9 cellular contexts compared by ENCODE assay signal in the genomic region with DNA sequence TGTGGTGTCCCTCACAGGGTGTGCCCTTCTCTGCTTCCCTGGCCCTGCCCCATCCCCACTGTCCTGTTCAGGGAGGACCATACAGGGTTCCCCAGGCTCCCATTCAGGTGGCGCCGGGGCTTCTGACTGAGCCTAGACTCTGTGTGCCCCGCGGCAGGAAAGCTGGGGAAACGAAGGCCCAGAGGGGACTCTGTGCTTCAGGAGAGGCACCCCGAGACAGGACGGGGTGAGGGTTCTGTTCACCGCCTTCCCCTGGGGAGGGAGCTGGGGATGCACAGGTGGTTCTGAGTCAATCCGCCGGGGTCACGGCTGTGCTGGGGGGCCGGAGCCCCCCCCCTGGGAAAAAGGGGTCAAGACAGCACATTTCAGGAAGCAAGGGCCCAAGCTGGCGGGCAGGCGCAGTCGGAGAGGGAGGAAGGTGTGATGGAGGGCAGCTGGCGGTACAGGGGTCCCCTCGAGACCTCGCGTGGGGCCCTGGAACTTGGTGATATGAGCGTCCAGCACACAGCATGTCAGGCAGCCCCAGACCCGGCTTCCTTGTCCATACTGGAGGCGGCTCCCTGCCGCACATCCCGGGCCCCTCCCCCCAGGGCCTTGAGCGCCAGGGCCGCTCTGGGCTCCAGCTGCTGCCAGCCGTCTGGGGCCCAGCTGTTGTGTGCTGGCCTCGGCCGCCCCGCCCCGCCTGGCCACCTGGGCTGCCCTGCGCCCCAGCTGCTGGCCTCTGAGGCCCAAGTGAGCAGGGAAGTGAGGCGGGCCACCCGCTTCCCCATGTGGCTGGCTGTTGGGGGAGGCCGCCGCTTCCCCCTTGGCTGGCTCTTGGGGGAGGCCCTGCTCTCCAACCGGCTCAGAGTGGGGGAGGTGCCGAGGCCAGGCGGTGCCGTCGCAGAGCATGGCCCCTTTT. TPM values are rescaled to one million over a fixed set of nuclear protein-coding genes. Genes with fewer than 3 reads are reported as not detected.
DNase-seq lines count a peak whose midpoint lies in the region; ATAC-seq, FAIRE-seq and TF ChIP-seq lines count a peak whose summit lies in the region.
"Had no signal": no experiment of that assay in that cellular context is flagged by ENCODE, and none has a peak within 500 bp of the region (broad histone marks: within the 10 kb centered on the region; RNA-seq: fewer than 3 reads in every experiment).

No MANE protein-coding gene starts in this region.

- no peaks in the 10 kb centered on the region for H3K4me1 ChIP-seq in endodermal cell (ENCODE audit: control insufficient read depth, insufficient read depth, low read length)

- no peak for TF ChIP-seq CTCF in endodermal cell (conservative IDR thresholded peaks at IDR 0.05)
- no peak for TF ChIP-seq CTCF in nephron progenitor cell (IDR thresholded peaks at IDR 0.05)

- H3K4me3 Mint-ChIP-seq in endodermal cell, result no peak overlapping the region
- H3K4me3 Mint-ChIP-seq in nephron progenitor cell, result no peak overlapping the region

- H3K9me3 ChIP-seq in endodermal cell (ENCODE audit: control insufficient read depth, low read length), result no peaks in the 10 kb centered on the region

- H3K4me1 Mint-ChIP-seq in endodermal cell (peaks cover 25% of the 10 kb centered on the region), nephron progenitor cell (peaks cover 50% of the 10 kb centered on the region)

- H3K27me3 Mint-ChIP-seq in endodermal cell (ENCODE audit: insufficient read depth) (peaks cover 37% of the 10 kb centered on the region), nephron progenitor cell (ENCODE audit: low read depth, poor library complexity) (peaks cover 33% of the 10 kb centered on the region)

- no peak overlapping the region for H3K27ac Mint-ChIP-seq in endodermal cell
- H3K27ac Mint-ChIP-seq in nephron progenitor cell, result no peak overlapping the region

- H3K36me3 Mint-ChIP-seq in endodermal cell (ENCODE audit: low read depth) (no peaks in the 10 kb centered on the region), nephron progenitor cell (ENCODE audit: low read depth) (no peaks in the 10 kb centered on the region)

- peak; percentile 98 for DNase-seq in DMS 273 (lab: John Stamatoyannopoulos, UW; ENCODE audit: unreplicated experiment)
- DNase-seq in NCI-H2227 (lab: John Stamatoyannopoulos, UW; ENCODE audit: unreplicated experiment), result peak; percentile 84
- peak; percentile 83 for DNase-seq in endodermal cell
- DNase-seq in nephron progenitor cell, result peak; percentile 69
- DNase-seq in GM19239 (ENCODE audit: insufficient read length, low spot score), result no peak
- no peak for DNase-seq in activated gamma-delta T cell treated with Interleukin-2 at 50 U/mL for 16 hours
- DNase-seq in stimulated activated CD8-positive, alpha-beta memory T cell treated with anti-CD3 and anti-CD28 coated beads, Interleukin-4, amount 100 ng/mL, for 48 hours, result no peak

- no peak for FAIRE-seq in GM19239 (lab: Jason Lieb, UNC)

- no peak overlapping the region for H3K9ac ChIP-seq in endodermal cell (ENCODE audit: extremely low read depth, low read length, poor library complexity, severe bottlenecking)

- H3K36me3 ChIP-seq in endodermal cell (ENCODE audit: control insufficient read depth, insufficient read depth, low read length), result no peaks in the 10 kb centered on the region

- no peak overlapping the region for H3K27ac ChIP-seq in endodermal cell (ENCODE audit: low read depth, low read length)

- H3K4me3 ChIP-seq in endodermal cell (ENCODE audit: low read length), result no peak overlapping the region

- peaks cover 21% of the 10 kb centered on the region for H3K27me3 ChIP-seq in endodermal cell (ENCODE audit: control insufficient read depth, insufficient read depth, low read length, poor library complexity, severe bottlenecking)

- ATAC-seq in GM21737 (IDR thresholded peaks at IDR 0.05; ENCODE audit: unreplicated experiment), result no peak

- no peaks in the 10 kb centered on the region for H3K9me3 Mint-ChIP-seq in endodermal cell
- peaks cover 2% of the 10 kb centered on the region for H3K9me3 Mint-ChIP-seq in nephron progenitor cell

- 77 to 83% methylated on average over 12 to 41 of the region's 41 CpGs for WGBS in endodermal cell (ENCODE audit: insufficient coverage in 1 of 2, insufficient read length in 1 of 2), 2 experiments

RNA-seq across cellular contexts. Expression of a gene that starts 5.6 kb away (rescaled TPM):
- 10 to 100 TPM; 12.5 to 26.3 TPM for total RNA-seq in endodermal cell
- 6.2 TPM for polyA plus RNA-seq in endodermal cell (2013, experiment 1 of 2)
- polyA plus RNA-seq in endodermal cell (2013, experiment 2 of 2), result 5.0 TPM
- total RNA-seq: mesenteric fat pad had no signal

RNA-seq across cellular contexts. Expression of a gene that starts 10.8 kb away (rescaled TPM):
- total RNA-seq in endodermal cell, result 10 to 100 TPM; 50.8 to 65.4 TPM
- 41.5 TPM for polyA plus RNA-seq in endodermal cell (2013, experiment 1 of 2)
- polyA plus RNA-seq in endodermal cell (2013, experiment 2 of 2), result 30.3 TPM

RNA-seq across cellular contexts. Expression of a gene that starts 19.6 kb away (rescaled TPM):
- not detected for total RNA-seq in endodermal cell
- not detected for polyA plus RNA-seq in endodermal cell (2013, experiment 1 of 2)
- not detected for polyA plus RNA-seq in endodermal cell (2013, experiment 2 of 2)
- total RNA-seq: mesenteric fat pad had no signal

RNA-seq across cellular contexts. Expression of a gene that starts 29.5 kb away (rescaled TPM):
- total RNA-seq in endodermal cell, result 100 to 1,000 TPM; 104 to 107 TPM
- 100 TPM for polyA plus RNA-seq in endodermal cell (2013, experiment 1 of 2)
- 91.8 TPM for polyA plus RNA-seq in endodermal cell (2013, experiment 2 of 2)

RNA-seq across cellular contexts. Expression of a gene that starts 39.1 kb away (rescaled TPM):
- 10 to 100 TPM; 39.9 to 54.1 TPM for total RNA-seq in endodermal cell
- polyA plus RNA-seq in endodermal cell (2013, experiment 1 of 2), result 16.8 TPM
- polyA plus RNA-seq in endodermal cell (2013, experiment 2 of 2), result 15.6 TPM

Comparison
In these comparisons a context has a peak if more than half of its experiments do, and no peak if none do; other contexts are left out.
1. DNase-seq: peak in DMS 273 (single experiment), NCI-H2227 (single experiment), endodermal cell (single experiment) and nephron progenitor cell (single experiment); none in GM19239 (single experiment), activated gamma-delta T cell treated with Interleukin-2 at 50 U/mL for 16 hours (single experiment) and stimulated activated CD8-positive, alpha-beta memory T cell treated with anti-CD3 and anti-CD28 coated beads, Interleukin-4, amount 100 ng/mL, for 48 hours (single experiment).